1 cellular context compared by ENCODE assay signal in genomic region chr1:151919246-151919645, GRCh38.
TF ChIP-seq lines count a peak whose summit lies in the region.

No MANE protein-coding gene starts in this region.

TF ChIP-seq in A549, 52 proteins besides CTCF, POLR2A, EP300 and RAD21 (continued from another document):
- TF ChIP-seq REST (IDR thresholded peaks at IDR 0.05), result no peak
